ENCODE assay signal across 8 cellular contexts in genomic region chr10:132654708-132655661, GRCh38.
DNase-seq lines count a peak whose midpoint lies in the region; ATAC-seq and TF ChIP-seq lines count a peak whose summit lies in the region.

No MANE protein-coding gene starts in this region.

- ATAC-seq in SK-N-SH treated with all-trans-retinoic acid at 6 μM for 48 hours (peak; percentile 91), HG02798 (IDR thresholded peaks at IDR 0.05; ENCODE audit: poor library complexity, unreplicated experiment) (no peak), GM19397 (IDR thresholded peaks at IDR 0.05; ENCODE audit: unreplicated experiment) (no peak)

- no peak for TF ChIP-seq EP300 in sigmoid colon (IDR thresholded peaks at IDR 0.05)

- TF ChIP-seq POLR2A in adrenal gland (IDR thresholded peaks at IDR 0.05), result no peak
- TF ChIP-seq POLR2A in sigmoid colon (IDR thresholded peaks at IDR 0.05), result no peak

- WGBS in adrenal gland, 4 donors, result 48 to 68% (median 66%) methylated on average over 26 to 48 of the region's 48 CpGs
- 64 to 68% methylated on average over 48 of the region's 48 CpGs for WGBS in sigmoid colon, 2 donors

- TF ChIP-seq CTCF in adrenal gland (IDR thresholded peaks at IDR 0.05), result peak; percentile 77 to 91 (median 84)
- peak; percentile 93 for TF ChIP-seq CTCF in left ventricle myocardium inferior (IDR thresholded peaks at IDR 0.05; ENCODE audit: borderline replicate concordance)
- peak; percentile 65 to 92 (median 74) for TF ChIP-seq CTCF in sigmoid colon (IDR thresholded peaks at IDR 0.05)

- H3K27me3 ChIP-seq in adrenal gland (no peaks in the 10 kb centered on the region), left ventricle myocardium inferior (ENCODE audit: low read depth) (no peaks in the 10 kb centered on the region), sigmoid colon (no peaks in the 10 kb centered on the region)

- in situ Hi-C loops in Caki2 (cut with HindIII; ENCODE audit: low pct_unique_long_range_greater_than_20kb, low sequenced_read_pairs), result no loop called here

- H3K4me1 ChIP-seq in adrenal gland (replicated peaks in 1 of 2) (no peaks in the 10 kb centered on the region), left ventricle myocardium inferior (peaks cover 16% of the 10 kb centered on the region), sigmoid colon (peaks cover 0 to 8% (median 0%) of the 10 kb centered on the region in 4 donors)

- H3K27ac ChIP-seq in adrenal gland (peak overlapping the region in 1 of 5 donors; percentile 38), left ventricle myocardium inferior (replicated peaks) (no peak overlapping the region), sigmoid colon (no peak overlapping the region)

- H3K4me3 ChIP-seq in adrenal gland, result no peak overlapping the region
- no peak overlapping the region for H3K4me3 ChIP-seq in left ventricle myocardium inferior
- H3K4me3 ChIP-seq in sigmoid colon, result no peak overlapping the region

- H3K9me3 ChIP-seq in adrenal gland (replicated peaks in 1 of 3), result no peaks in the 10 kb centered on the region
- no peaks in the 10 kb centered on the region for H3K9me3 ChIP-seq in left ventricle myocardium inferior (replicated peaks)
- no peaks in the 10 kb centered on the region for H3K9me3 ChIP-seq in sigmoid colon

- DNase-seq in Caki2 (ENCODE audit: low read depth) (peak; percentile 40), HPDE6-E6E7 (ENCODE audit: extremely low spot score) (peak; percentile 56), adrenal gland (peak in 6 of 7 donors; percentile 38 to 88 (median 62)), left ventricle myocardium inferior (peak; percentile 42), sigmoid colon (no peak)

- H3K36me3 ChIP-seq in adrenal gland (replicated peaks in 1 of 2) (peaks cover 0 to 5% of the 10 kb centered on the region in 2 donors), left ventricle myocardium inferior (peaks cover 44% of the 10 kb centered on the region), sigmoid colon (peaks cover 0 to 32% (median 17%) of the 10 kb centered on the region in 4 donors)

- intact Hi-C loops in adrenal gland (cut with DNase I) (no loop called here), left ventricle myocardium inferior (cut with micrococcal nuclease) (no loop called here), sigmoid colon (cut with DNase I) (loop anchor here (10.0 kb wide), 1 partner anchor 90 kb away; no protein-coding TSS in a partner anchor)

TF ChIP-seq in SK-N-SH treated with all-trans-retinoic acid at 6 μM for 48 hours, 23 proteins besides CTCF, POLR2A, EP300 and RAD21:
- no peak for TF ChIP-seq ZNF8 (CRISPR knock-in tag; IDR thresholded peaks at IDR 0.05)
- TF ChIP-seq PATZ1 (CRISPR knock-in tag; IDR thresholded peaks at IDR 0.05; ENCODE audit: borderline replicate concordance), result no peak
